Comparison of ENCODE assay signal across 29 cellular contexts in genomic region chr2:197863744-197864143, GRCh38.
"Had no signal": no experiment of that assay in that cellular context is flagged by ENCODE, and none has a peak within 500 bp of the region (broad histone marks: within the 10 kb centered on the region; RNA-seq: fewer than 3 reads in every experiment).

No MANE protein-coding gene starts in this region.

- H3K27me3 Mint-ChIP-seq: progenitor cell of endocrine pancreas; stimulated activated naive CD8-positive, alpha-beta T cell treated with anti-CD3 and anti-CD28 coated beads, Interleukin-15, Interleukin-2, amounts not matched to agents 100 ng/mL and 50 ng/mL, for 24 hours had no signal

- H3K4me1 Mint-ChIP-seq: natural killer cell; neural progenitor cell; stimulated activated effector memory CD8-positive, alpha-beta T cell treated with anti-CD3 and anti-CD28 coated beads, Interleukin-12 subunit alpha, Interleukin-12 subunit beta, amount 100 ng/mL, for 72 hours; stimulated activated naive B cell treated with anti-CD40 and anti-IgM and Interleukin-4, amounts not matched to agents 10 μg/mL and 1 μg/mL and 100 μg/mL, for 72 hours had no signal

- H3K4me2 ChIP-seq: neural progenitor cell had no signal

- H3K27ac ChIP-seq: neural progenitor cell, ovary, parathyroid adenoma, psoas muscle, right lobe of liver, sigmoid colon, stomach, suprapubic skin, testis, tibial artery, transverse colon, upper lobe of right lung, uterus had no signal

- H3K9me3 Mint-ChIP-seq: natural killer cell; neural progenitor cell; stimulated activated effector memory CD8-positive, alpha-beta T cell treated with anti-CD3 and anti-CD28 coated beads, Interleukin-12 subunit alpha, Interleukin-12 subunit beta, amount 100 ng/mL, for 72 hours; type B pancreatic cell had no signal

- FAIRE-seq: small intestine had no signal

- H2AFZ ChIP-seq: neural progenitor cell, parathyroid adenoma had no signal

- DNase-seq: natural killer cell; occipital lobe; ovary; posterior cingulate gyrus; psoas muscle; right cardiac atrium; right lobe of liver; sigmoid colon; small intestine; stimulated activated CD4-positive, alpha-beta T cell treated with anti-CD3 and anti-CD28 coated beads, Interleukin-15, amount 100 ng/mL, for 24 hours; stimulated activated CD4-positive, alpha-beta T cell treated with anti-CD3 and anti-CD28 coated beads, Interleukin-2, amount 100 ng/mL, for 24 hours; stimulated activated CD4-positive, alpha-beta T cell treated with anti-CD3 and anti-CD28 coated beads, Interleukin-2, amount 100 ng/mL, for 48 hours; stimulated activated CD4-positive, alpha-beta T cell treated with anti-CD3 and anti-CD28 coated beads, Interleukin-4, amount 100 ng/mL, for 24 hours; stimulated activated naive B cell treated with anti-CD40 and anti-IgM and Interleukin-4, amounts not matched to agents 10 μg/mL and 1 μg/mL and 100 μg/mL, for 72 hours; stimulated activated naive CD4-positive, alpha-beta T cell treated with Interleukin-2 at 50 U/mL for 16 hours; stomach; testis; tibial artery; transverse colon; upper lobe of right lung; uterus had no signal

- H3K9me3 ChIP-seq: ovary, psoas muscle, right lobe of liver, sigmoid colon, suprapubic skin, testis, transverse colon had no signal

- H3K4me3 Mint-ChIP-seq: natural killer cell; nephron; neural progenitor cell; stimulated activated effector memory CD8-positive, alpha-beta T cell treated with anti-CD3 and anti-CD28 coated beads, Interleukin-12 subunit alpha, Interleukin-12 subunit beta, amount 100 ng/mL, for 72 hours; stimulated activated naive B cell treated with anti-CD40 and anti-IgM and Interleukin-4, amounts not matched to agents 10 μg/mL and 1 μg/mL and 100 μg/mL, for 72 hours; stimulated activated naive CD8-positive, alpha-beta T cell treated with anti-CD3 and anti-CD28 coated beads, Interleukin-15, Interleukin-2, amounts not matched to agents 100 ng/mL and 50 ng/mL, for 24 hours; type B pancreatic cell had no signal

- H3K4me3 ChIP-seq: neural progenitor cell, ovary, psoas muscle, right lobe of liver, sigmoid colon, stomach, suprapubic skin, testis, tibial artery, transverse colon, upper lobe of right lung, uterus had no signal

- H3K9ac ChIP-seq: neural progenitor cell, parathyroid adenoma had no signal

- ATAC-seq: natural killer cell; psoas muscle; right cardiac atrium; right lobe of liver; stimulated activated effector memory CD8-positive, alpha-beta T cell treated with anti-CD3 and anti-CD28 coated beads, Interleukin-12 subunit alpha, Interleukin-12 subunit beta, amount 100 ng/mL, for 72 hours; stimulated activated naive B cell treated with anti-CD40 and anti-IgM and Interleukin-4, amounts not matched to agents 10 μg/mL and 1 μg/mL and 100 μg/mL, for 72 hours; upper lobe of right lung had no signal

- H3K36me3 Mint-ChIP-seq: natural killer cell; neural progenitor cell; stimulated activated effector memory CD8-positive, alpha-beta T cell treated with anti-CD3 and anti-CD28 coated beads, Interleukin-12 subunit alpha, Interleukin-12 subunit beta, amount 100 ng/mL, for 72 hours; stimulated activated naive B cell treated with anti-CD40 and anti-IgM and Interleukin-4, amounts not matched to agents 10 μg/mL and 1 μg/mL and 100 μg/mL, for 72 hours; type B pancreatic cell had no signal

- H3K27me3 ChIP-seq: neural progenitor cell, ovary, right lobe of liver, sigmoid colon, stomach, suprapubic skin, testis, tibial artery, transverse colon, upper lobe of right lung, uterus had no signal

- H3K36me3 ChIP-seq: neural progenitor cell, ovary, right lobe of liver, sigmoid colon, stomach, suprapubic skin, tibial artery, transverse colon, upper lobe of right lung, uterus had no signal

- H3K4me1 ChIP-seq: neural progenitor cell, right lobe of liver, suprapubic skin, testis, transverse colon, upper lobe of right lung, uterus had no signal

- H3K27ac Mint-ChIP-seq: natural killer cell; nephron; neural progenitor cell; progenitor cell of endocrine pancreas; stimulated activated effector memory CD8-positive, alpha-beta T cell treated with anti-CD3 and anti-CD28 coated beads, Interleukin-12 subunit alpha, Interleukin-12 subunit beta, amount 100 ng/mL, for 72 hours; stimulated activated naive B cell treated with anti-CD40 and anti-IgM and Interleukin-4, amounts not matched to agents 10 μg/mL and 1 μg/mL and 100 μg/mL, for 72 hours; stimulated activated naive CD8-positive, alpha-beta T cell treated with anti-CD3 and anti-CD28 coated beads, Interleukin-15, Interleukin-2, amounts not matched to agents 100 ng/mL and 50 ng/mL, for 24 hours; type B pancreatic cell had no signal
